9 cellular contexts compared by ENCODE assay signal in genomic region chr2:30711646-30712085, GRCh38.
DNase-seq lines count a peak whose midpoint lies in the region; ATAC-seq, FAIRE-seq and TF ChIP-seq lines count a peak whose summit lies in the region.
"Had no signal": no experiment of that assay in that cellular context is flagged by ENCODE, and none has a peak within 500 bp of the region (broad histone marks: within the 10 kb centered on the region; RNA-seq: fewer than 3 reads in every experiment).

No MANE protein-coding gene starts in this region.

- H4K20me1 ChIP-seq in astrocyte (ENCODE audit: insufficient read depth, low read length): no peaks in the 10 kb centered on the region
- no peaks in the 10 kb centered on the region for H4K20me1 ChIP-seq in smooth muscle cell (ENCODE audit: low read depth)
- H4K20me1 ChIP-seq: BLaER1 treated with 17β-estradiol and CSF1 and Interleukin-3, amounts not matched to agents 10 nM and 100 nM had no signal

- no peaks in the 10 kb centered on the region for H3K4me1 Mint-ChIP-seq in astrocyte (ENCODE audit: low read depth, unreplicated experiment)

- peak; percentile 48 for DNase-seq in 8988T
- peak; percentile 80 to 85 for DNase-seq in NCI-H1930 (lab: John Stamatoyannopoulos, UW)
- peak; percentile 63 for DNase-seq in T-helper 22 cell (ENCODE audit: low read depth)
- peak; percentile 69 for DNase-seq in astrocyte (ENCODE audit: low read depth)
- peak; percentile 64 to 73 for DNase-seq in hippocampal formation (lab: John Stamatoyannopoulos, UW)
- DNase-seq in smooth muscle cell (lab: John Stamatoyannopoulos, UW; ENCODE audit: unreplicated experiment): peak; percentile 12

- H3K36me3 Mint-ChIP-seq in astrocyte (ENCODE audit: low read depth, unreplicated experiment): no peaks in the 10 kb centered on the region

- H3K27me3 Mint-ChIP-seq in astrocyte (ENCODE audit: low read depth, unreplicated experiment): peaks cover 8% of the 10 kb centered on the region

- no peaks in the 10 kb centered on the region for H3K9me3 ChIP-seq in astrocyte (ENCODE audit: insufficient read depth, low read depth, low read length)
- no peaks in the 10 kb centered on the region for H3K9me3 ChIP-seq in smooth muscle cell (replicated peaks; ENCODE audit: low read depth)
- H3K9me3 ChIP-seq: BLaER1 treated with 17β-estradiol and CSF1 and Interleukin-3, amounts not matched to agents 10 nM and 100 nM had no signal

- H3K9ac ChIP-seq in astrocyte (ENCODE audit: low read length) (no peak overlapping the region), smooth muscle cell (ENCODE audit: low read depth) (no peak overlapping the region)
- H3K9ac ChIP-seq: BLaER1 treated with 17β-estradiol and CSF1 and Interleukin-3, amounts not matched to agents 10 nM and 100 nM had no signal

- H3K4me3 ChIP-seq in astrocyte (ENCODE audit: insufficient read depth, low read depth, low read length): no peak overlapping the region
- no peak overlapping the region for H3K4me3 ChIP-seq in smooth muscle cell
- H3K4me3 ChIP-seq: BLaER1 treated with 17β-estradiol and CSF1 and Interleukin-3, amounts not matched to agents 10 nM and 100 nM had no signal

- 27% methylated on average over 4 of the region's 4 CpGs for WGBS in smooth muscle cell (ENCODE audit: low lambda C conversion rate)

- H3K4me1 ChIP-seq in astrocyte (ENCODE audit: insufficient read depth, low read length) (no peaks in the 10 kb centered on the region), smooth muscle cell (ENCODE audit: low read depth) (peaks cover 1% of the 10 kb centered on the region)

- no peak overlapping the region for H3K27ac Mint-ChIP-seq in astrocyte (ENCODE audit: unreplicated experiment)

- H3K79me2 ChIP-seq in astrocyte (ENCODE audit: insufficient read depth, low read length): no peaks in the 10 kb centered on the region
- H3K79me2 ChIP-seq in smooth muscle cell (ENCODE audit: low read depth): no peaks in the 10 kb centered on the region

- TF ChIP-seq CTCF in astrocyte (IDR thresholded peaks at IDR 0.05; ENCODE audit: insufficient read depth, low read depth, low read length) (peak; percentile 100), smooth muscle cell (IDR thresholded peaks at IDR 0.05; ENCODE audit: borderline replicate concordance, insufficient read depth, poor library complexity, severe bottlenecking) (peak; percentile 99)

- no peaks in the 10 kb centered on the region for H3K9me3 Mint-ChIP-seq in astrocyte (ENCODE audit: unreplicated experiment)

- H2AFZ ChIP-seq in astrocyte (ENCODE audit: low read depth, low read length) (no peak overlapping the region), smooth muscle cell (ENCODE audit: low read depth) (no peak overlapping the region)

- no peak overlapping the region for H3K27ac ChIP-seq in astrocyte (ENCODE audit: low read depth, low read length)
- H3K27ac ChIP-seq in smooth muscle cell (ENCODE audit: low read depth): no peak overlapping the region

- no peak overlapping the region for H3K4me3 Mint-ChIP-seq in astrocyte (ENCODE audit: unreplicated experiment)

- H3K4me2 ChIP-seq in astrocyte (ENCODE audit: low read length): no peak overlapping the region
- no peak overlapping the region for H3K4me2 ChIP-seq in smooth muscle cell

- FAIRE-seq in astrocyte (lab: Jason Lieb, UNC): peak; percentile 83

- H3K36me3 ChIP-seq in astrocyte (ENCODE audit: insufficient read depth, low read length): no peaks in the 10 kb centered on the region
- no peaks in the 10 kb centered on the region for H3K36me3 ChIP-seq in smooth muscle cell (ENCODE audit: low read depth)
- H3K36me3 ChIP-seq: BLaER1 treated with 17β-estradiol and CSF1 and Interleukin-3, amounts not matched to agents 10 nM and 100 nM had no signal

- ATAC-seq in GM18511 (IDR thresholded peaks at IDR 0.05; ENCODE audit: unreplicated experiment) (peak; percentile 64), HG02981 (IDR thresholded peaks at IDR 0.05; ENCODE audit: unreplicated experiment) (peak; percentile 79)

- no peaks in the 10 kb centered on the region for H3F3A ChIP-seq in smooth muscle cell (ENCODE audit: low read depth)

- H3K27me3 ChIP-seq in astrocyte (ENCODE audit: insufficient read depth, low read length) (peaks cover 2% of the 10 kb centered on the region), smooth muscle cell (ENCODE audit: low read depth) (no peaks in the 10 kb centered on the region)
- H3K27me3 ChIP-seq: BLaER1 treated with 17β-estradiol and CSF1 and Interleukin-3, amounts not matched to agents 10 nM and 100 nM had no signal

Comparison
In these comparisons a context has a peak if more than half of its experiments do, and no peak if none do; other contexts are left out.
1. DNase-seq: peak in every context shown above with its lines; median percentile 82 in NCI-H1930; 69 in astrocyte; 68 in hippocampal formation; 63 in T-helper 22 cell; 48 in 8988T; 12 in smooth muscle cell.